ENCODE assay signal across 20 cellular contexts in genomic region chr4:186666750-186667149, GRCh38. TPM values are rescaled to one million over a fixed set of nuclear protein-coding genes. Genes with fewer than 3 reads are reported as not detected.
DNase-seq lines count a peak whose midpoint lies in the region; ATAC-seq, FAIRE-seq and TF ChIP-seq lines count a peak whose summit lies in the region.
"Had no signal": no experiment of that assay in that cellular context is flagged by ENCODE, and none has a peak within 500 bp of the region (broad histone marks: within the 10 kb centered on the region; RNA-seq: fewer than 3 reads in every experiment).

No MANE protein-coding gene starts in this region.

- H3K9me3 ChIP-seq in HCT116 (ENCODE audit: control insufficient read depth in 1 of 2, insufficient read depth in 1 of 2, low read depth in 1 of 2, low read length in 2 of 2): no peaks in the 10 kb centered on the region
- H3K9me3 ChIP-seq in astrocyte (ENCODE audit: insufficient read depth, low read depth, low read length): no peaks in the 10 kb centered on the region
- H3K9me3 ChIP-seq: adrenal gland, thoracic aorta had no signal

- H2AFZ ChIP-seq in HCT116 (ENCODE audit: low read depth, low read length, poor library complexity, severe bottlenecking) (no peak overlapping the region), astrocyte (ENCODE audit: low read depth, low read length) (no peak overlapping the region)

- no peaks in the 10 kb centered on the region for H3K9me2 ChIP-seq in HCT116 (ENCODE audit: insufficient read depth)

- no peak for ATAC-seq in HCT116
- ATAC-seq in activated T-helper 17 cell treated with anti-CD3 and anti-CD28 coated beads, Interleukin-2, amount 50 U/mL, for 72 hours (replicated peaks): no peak
- ATAC-seq: sciatic nerve; stimulated activated effector memory CD8-positive, alpha-beta T cell treated with anti-CD3 and anti-CD28 coated beads, Interleukin-12 subunit alpha, Interleukin-12 subunit beta, amount 100 ng/mL, for 72 hours had no signal

- peak overlapping the region; percentile 27 for H3K4me3 Mint-ChIP-seq in astrocyte (ENCODE audit: unreplicated experiment)
- no peak overlapping the region for H3K4me3 Mint-ChIP-seq in activated T-helper 17 cell treated with anti-CD3 and anti-CD28 coated beads, Interleukin-2, amount 50 U/mL, for 72 hours
- H3K4me3 Mint-ChIP-seq: CD4-positive, CD25-positive, alpha-beta regulatory T cell; stimulated activated effector memory CD8-positive, alpha-beta T cell treated with anti-CD3 and anti-CD28 coated beads, Interleukin-12 subunit alpha, Interleukin-12 subunit beta, amount 100 ng/mL, for 72 hours had no signal

- H3K4me2 ChIP-seq in HCT116 (ENCODE audit: low read length): no peak overlapping the region
- H3K4me2 ChIP-seq in astrocyte (ENCODE audit: low read length): no peak overlapping the region

- H3K27me3 Mint-ChIP-seq in astrocyte (ENCODE audit: low read depth, unreplicated experiment): no peaks in the 10 kb centered on the region
- H3K27me3 Mint-ChIP-seq in activated T-helper 17 cell treated with anti-CD3 and anti-CD28 coated beads, Interleukin-2, amount 50 U/mL, for 72 hours: peaks cover 5% of the 10 kb centered on the region
- H3K27me3 Mint-ChIP-seq: CD4-positive, CD25-positive, alpha-beta regulatory T cell had no signal

- intact Hi-C loops in HCT116 (cut with micrococcal nuclease): no loop called here

- TF ChIP-seq POLR2A in HCT116 (IDR thresholded peaks at IDR 0.05; ENCODE audit: borderline replicate concordance, extremely low read depth, insufficient read depth, insufficient read length): no peak

- H3K27me3 ChIP-seq in HCT116 (ENCODE audit: insufficient read depth, low read length) (no peaks in the 10 kb centered on the region), astrocyte (ENCODE audit: insufficient read depth, low read length) (no peaks in the 10 kb centered on the region)
- H3K27me3 ChIP-seq: adrenal gland had no signal

- POLR2A ChIA-PET in HCT116 (lab: Charles Lee): no interaction called here

- peak overlapping the region; percentile 26 for H3K27ac Mint-ChIP-seq in astrocyte (ENCODE audit: unreplicated experiment)
- no peak overlapping the region for H3K27ac Mint-ChIP-seq in activated T-helper 17 cell treated with anti-CD3 and anti-CD28 coated beads, Interleukin-2, amount 50 U/mL, for 72 hours
- H3K27ac Mint-ChIP-seq: CD4-positive, CD25-positive, alpha-beta regulatory T cell; stimulated activated effector memory CD8-positive, alpha-beta T cell treated with anti-CD3 and anti-CD28 coated beads, Interleukin-12 subunit alpha, Interleukin-12 subunit beta, amount 100 ng/mL, for 72 hours had no signal

- RAD21 ChIA-PET in HCT116 (lab: Charles Lee; ENCODE audit: low non-redundant PET in 1 of 2, low total read pairs in 2 of 2, uncharacterized antibody in 2 of 2, unreplicated experiment in 2 of 2): no interaction called here

- peaks cover 98% of the 10 kb centered on the region for H3K79me2 ChIP-seq in HCT116 (ENCODE audit: insufficient read depth, low read length)
- H3K79me2 ChIP-seq in astrocyte (ENCODE audit: insufficient read depth, low read length): peaks cover 84% of the 10 kb centered on the region

- DNase-seq in HCT116 (ENCODE audit: low read depth, low spot score) (no peak), astrocyte (ENCODE audit: low read depth) (no peak), iris pigment epithelial cell (ENCODE audit: low read depth) (peak; percentile 56), renal cortical epithelial cell (ENCODE audit: low read depth) (peak; percentile 51), NCI-H1417 (lab: John Stamatoyannopoulos, UW) (no peak)
- no peak for DNase-seq in activated naive CD4-positive, alpha-beta T cell (lab: John Stamatoyannopoulos, UW)
- DNase-seq: activated CD8-positive, alpha-beta memory T cell treated with anti-CD3 and anti-CD28 coated beads, Interleukin-2, amount 50 U/mL, for 4 hours; activated effector memory CD4-positive, alpha-beta T cell treated with Interleukin-2 at 50 U/mL for 16 hours; adrenal gland; CD4-positive, CD25-positive, alpha-beta regulatory T cell; central memory CD4-positive, alpha-beta T cell; GDM1; NCI-H2171 treated with DMSO at 0.1 percent for 48 hours; NCI-H82; OCI-M1; SIG-M5 had no signal

- H3K4me1 Mint-ChIP-seq in astrocyte (ENCODE audit: low read depth, unreplicated experiment): peaks cover 38% of the 10 kb centered on the region
- no peaks in the 10 kb centered on the region for H3K4me1 Mint-ChIP-seq in activated T-helper 17 cell treated with anti-CD3 and anti-CD28 coated beads, Interleukin-2, amount 50 U/mL, for 72 hours
- H3K4me1 Mint-ChIP-seq: CD4-positive, CD25-positive, alpha-beta regulatory T cell; stimulated activated effector memory CD8-positive, alpha-beta T cell treated with anti-CD3 and anti-CD28 coated beads, Interleukin-12 subunit alpha, Interleukin-12 subunit beta, amount 100 ng/mL, for 72 hours had no signal

- no peaks in the 10 kb centered on the region for H3K9me3 Mint-ChIP-seq in astrocyte (ENCODE audit: unreplicated experiment)
- no peaks in the 10 kb centered on the region for H3K9me3 Mint-ChIP-seq in activated T-helper 17 cell treated with anti-CD3 and anti-CD28 coated beads, Interleukin-2, amount 50 U/mL, for 72 hours
- H3K9me3 Mint-ChIP-seq: stimulated activated effector memory CD8-positive, alpha-beta T cell treated with anti-CD3 and anti-CD28 coated beads, Interleukin-12 subunit alpha, Interleukin-12 subunit beta, amount 100 ng/mL, for 72 hours had no signal

- no peak overlapping the region for H3K27ac ChIP-seq in HCT116 (ENCODE audit: low read depth, low read length)
- no peak overlapping the region for H3K27ac ChIP-seq in astrocyte (ENCODE audit: low read depth, low read length)
- H3K27ac ChIP-seq: adrenal gland, thoracic aorta had no signal

- H3K9ac ChIP-seq in HCT116 (ENCODE audit: low read length) (no peak overlapping the region), astrocyte (ENCODE audit: low read length) (no peak overlapping the region)

- no peak for TF ChIP-seq RAD21 in HCT116 (IDR thresholded peaks at IDR 0.05; ENCODE audit: low read depth)

- TF ChIP-seq CTCF in HCT116 (IDR thresholded peaks at IDR 0.05 in 2 of 3, conservative IDR thresholded peaks at IDR 0.05 in 1 of 3; ENCODE audit: borderline replicate concordance in 1 of 3, insufficient read depth in 1 of 3, low read depth in 2 of 3, low read length in 2 of 3) (no peak), astrocyte (IDR thresholded peaks at IDR 0.05; ENCODE audit: insufficient read depth, low read depth, low read length) (no peak)

- no TSS peak for BruUV-seq in HCT116 (replicated peaks; lab: Mats Ljungman, UMichigan)

- H3K4me3 ChIP-seq in HCT116 (replicated peaks in 1 of 2; ENCODE audit: low read depth in 1 of 2, low read length in 2 of 2) (no peak overlapping the region), astrocyte (ENCODE audit: insufficient read depth, low read depth, low read length) (no peak overlapping the region)
- H3K4me3 ChIP-seq: adrenal gland, thoracic aorta had no signal

- CTCF ChIA-PET in HCT116 (lab: Charles Lee): no interaction called here

- no peak for FAIRE-seq in astrocyte (lab: Jason Lieb, UNC)

- H4K20me1 ChIP-seq in HCT116 (ENCODE audit: insufficient read depth) (peaks cover 82% of the 10 kb centered on the region), astrocyte (ENCODE audit: insufficient read depth, low read length) (peaks cover 74% of the 10 kb centered on the region)

- peaks cover 23% of the 10 kb centered on the region for H3K36me3 Mint-ChIP-seq in astrocyte (ENCODE audit: low read depth, unreplicated experiment)
- H3K36me3 Mint-ChIP-seq in activated T-helper 17 cell treated with anti-CD3 and anti-CD28 coated beads, Interleukin-2, amount 50 U/mL, for 72 hours (ENCODE audit: low read depth): no peaks in the 10 kb centered on the region
- H3K36me3 Mint-ChIP-seq: CD4-positive, CD25-positive, alpha-beta regulatory T cell; stimulated activated effector memory CD8-positive, alpha-beta T cell treated with anti-CD3 and anti-CD28 coated beads, Interleukin-12 subunit alpha, Interleukin-12 subunit beta, amount 100 ng/mL, for 72 hours had no signal

- H3K36me3 ChIP-seq in HCT116 (ENCODE audit: control insufficient read depth in 1 of 2, insufficient read depth in 2 of 2, low read length in 2 of 2): peaks cover 43 to 77% of the 10 kb centered on the region in 2 experiments
- peaks cover 13% of the 10 kb centered on the region for H3K36me3 ChIP-seq in astrocyte (ENCODE audit: insufficient read depth, low read length)
- H3K36me3 ChIP-seq: adrenal gland, thoracic aorta had no signal

- H3K4me1 ChIP-seq in HCT116 (ENCODE audit: control insufficient read depth in 1 of 2, insufficient read depth in 2 of 2, low read length in 2 of 2) (no peaks in the 10 kb centered on the region; a peak in 1 of 4 replicates), astrocyte (ENCODE audit: insufficient read depth, low read length) (peaks cover 9% of the 10 kb centered on the region)
- H3K4me1 ChIP-seq: adrenal gland had no signal

TF ChIP-seq in HCT116, 20 proteins besides CTCF, POLR2A, EP300 and RAD21:
- TF ChIP-seq EGR1 (IDR thresholded peaks at IDR 0.05; ENCODE audit: low read depth) (no peak), ZBTB33 (IDR thresholded peaks at IDR 0.05; ENCODE audit: extremely low read depth, insufficient replicate concordance, low read length) (no peak), POLR2AphosphoS5 (IDR thresholded peaks at IDR 0.05; ENCODE audit: low read depth, low read length) (0 out of 2 replicates have a peak, but pooled peaks have one; percentile 9), ZNF274 (IDR thresholded peaks at IDR 0.05; ENCODE audit: low read depth, low read length) (no peak)

RNA-seq across cellular contexts. Expression of gene FAT1, which starts 56.9 kb away (rescaled TPM):
- 676 TPM for total RNA-seq in HCT116 (2021; ENCODE audit: unreplicated experiment)
- 458 and 528 TPM in 2 replicates for polyA plus RNA-seq in HCT116 (2012)
- total RNA-seq in astrocyte: 590 and 591 TPM in 2 replicates
- total RNA-seq in renal cortical epithelial cell: 251 and 594 TPM in 2 replicates
- not detected for total RNA-seq in activated T-helper 17 cell treated with anti-CD3 and anti-CD28 coated beads, Interleukin-2, amount 50 U/mL, for 72 hours
- total RNA-seq: CD4-positive, CD25-positive, alpha-beta regulatory T cell had no signal

Comparison
In these comparisons a context has a peak if more than half of its experiments do, and no peak if none do; other contexts are left out.
1. DNase-seq: peak in iris pigment epithelial cell (single experiment) and renal cortical epithelial cell (single experiment); none in HCT116 (single experiment), astrocyte (single experiment), NCI-H1417 (0 of 3) and activated naive CD4-positive, alpha-beta T cell (0 of 4).
2. RNA of gene FAT1, which starts 56.9 kb away (total RNA-seq): 676 TPM in HCT116 (single experiment), 251 to 594 TPM in renal cortical epithelial cell and 590 to 591 TPM in astrocyte; not detected in activated T-helper 17 cell treated with anti-CD3 and anti-CD28 coated beads, Interleukin-2, amount 50 U/mL, for 72 hours; every median in the first group is over 100 times any median in the second.